Comparison of ENCODE assay signal across 35 cellular contexts in the genomic region with DNA sequence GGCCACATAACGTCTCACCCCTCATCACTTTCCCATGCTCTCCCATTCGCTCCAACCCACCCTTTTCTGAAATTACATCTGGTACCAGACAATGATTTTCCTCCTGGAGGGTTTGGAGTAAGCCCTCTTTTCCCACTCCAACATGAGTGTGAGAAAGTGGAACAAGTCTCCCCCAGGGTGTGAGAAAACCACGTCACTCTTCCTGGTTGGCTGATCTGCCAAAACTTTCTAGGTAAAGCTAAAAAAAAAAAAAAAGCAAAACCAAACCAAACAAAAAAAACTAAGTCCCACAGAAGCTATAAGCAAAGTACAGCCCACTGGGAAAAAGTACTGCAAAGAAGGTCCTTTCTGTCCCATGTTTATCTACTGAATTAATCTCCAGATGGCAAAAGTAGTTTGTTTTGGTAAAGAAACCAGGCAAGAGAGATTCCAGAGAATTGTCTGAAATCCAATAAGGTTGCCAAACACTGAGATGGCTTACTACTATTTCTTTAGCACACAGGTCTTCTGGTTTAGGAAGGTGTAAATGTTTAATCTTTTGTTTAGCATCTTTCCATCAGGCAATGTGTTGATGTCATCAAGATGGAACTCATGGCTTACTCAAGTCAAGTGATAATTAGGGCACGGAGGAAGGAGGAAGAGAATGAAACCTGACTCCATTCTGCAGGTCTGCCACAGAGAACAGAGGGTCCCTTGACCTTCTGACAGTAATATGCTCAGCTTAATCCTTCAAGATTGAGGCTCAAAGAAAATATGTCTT.
A peak's percentile ranks its signal among the peaks of the same experiment; 100 is the strongest.
DNase-seq lines count a peak whose midpoint lies in the region; ATAC-seq, FAIRE-seq and TF ChIP-seq lines count a peak whose summit lies in the region.
"Had no signal": no experiment of that assay in that cellular context is flagged by ENCODE, and none has a peak within 500 bp of the region (broad histone marks: within the 10 kb centered on the region; RNA-seq: fewer than 3 reads in every experiment).

No MANE protein-coding gene starts in this region.

- no peaks in the 10 kb centered on the region for H4K20me1 ChIP-seq in GM12878 (ENCODE audit: control insufficient read depth, insufficient read depth)

- RAD21 ChIA-PET in GM12878 (lab: Charles Lee; ENCODE audit: unreplicated experiment), result interaction anchor here (0.6 to 1.5 kb wide), 4 partner anchors 8 to 391 kb away, joined by 3 to 5 read pairs (median 3); no protein-coding TSS in a partner anchor

- no peak overlapping the region for H3K27ac ChIP-seq in GM12878 (ENCODE audit: control insufficient read depth, insufficient read depth)
- no peak overlapping the region for H3K27ac ChIP-seq in naive thymus-derived CD4-positive, alpha-beta T cell (ENCODE audit: low read depth, low read length)
- H3K27ac ChIP-seq: colonic mucosa, esophagus squamous epithelium, gastrocnemius medialis, KMS-11, spleen, thoracic aorta, vagina had no signal

- H3K27ac Mint-ChIP-seq in type B pancreatic cell, result no peak overlapping the region
- H3K27ac Mint-ChIP-seq in naive thymus-derived CD4-positive, alpha-beta T cell, result no peak overlapping the region
- H3K27ac Mint-ChIP-seq: activated naive CD4-positive, alpha-beta T cell treated with anti-CD3 and anti-CD28 coated beads, Interleukin-2, amount 10 ng/mL, durations not matched to agents 7 days and 5 days; activated T-helper 1 cell treated with anti-CD3 and anti-CD28 coated beads, Interleukin-12 subunit alpha, Interleukin-12 subunit beta, Interleukin-2, Interleukin-4 antibody, amounts not matched to agents 30 ng/mL and 10 ng/mL and 1 ng/mL, durations not matched to agents 14 hours and 24 hours and 36 hours had no signal

- BruUV-seq in GM12878 (replicated peaks; lab: Mats Ljungman, UMichigan), result no TSS peak

- H3K4me1 ChIP-seq in GM12878 (ENCODE audit: control insufficient read depth, insufficient read depth, low read length), result peaks cover 26% of the 10 kb centered on the region
- no peaks in the 10 kb centered on the region for H3K4me1 ChIP-seq in naive thymus-derived CD4-positive, alpha-beta T cell (ENCODE audit: control insufficient read depth in 2 of 2, insufficient read depth in 2 of 2, low read length in 2 of 2)
- H3K4me1 ChIP-seq: BE2C, colonic mucosa, esophagus squamous epithelium had no signal

- H3K79me2 ChIP-seq in GM12878 (ENCODE audit: control insufficient read depth, insufficient read depth, low read length), result no peaks in the 10 kb centered on the region

- peaks cover 47% of the 10 kb centered on the region for H3K4me1 Mint-ChIP-seq in type B pancreatic cell (ENCODE audit: unreplicated experiment)
- peaks cover 0 to 2% (median 0%) of the 10 kb centered on the region in 7 donors for H3K4me1 Mint-ChIP-seq in naive thymus-derived CD4-positive, alpha-beta T cell
- H3K4me1 Mint-ChIP-seq: activated naive CD4-positive, alpha-beta T cell treated with anti-CD3 and anti-CD28 coated beads, Interleukin-2, amount 10 ng/mL, durations not matched to agents 7 days and 5 days had no signal

- no peaks in the 10 kb centered on the region for H3K27me3 Mint-ChIP-seq in type B pancreatic cell
- no peaks in the 10 kb centered on the region for H3K27me3 Mint-ChIP-seq in naive thymus-derived CD4-positive, alpha-beta T cell
- H3K27me3 Mint-ChIP-seq: activated naive CD4-positive, alpha-beta T cell treated with anti-CD3 and anti-CD28 coated beads, Interleukin-2, amount 10 ng/mL, durations not matched to agents 7 days and 5 days had no signal

- H3K4me2 ChIP-seq in GM12878 (ENCODE audit: control insufficient read depth, insufficient read depth), result no peak overlapping the region
- H3K4me2 ChIP-seq: KMS-11 had no signal

- no peak for TF ChIP-seq POLR2A in GM12878 (IDR thresholded peaks at IDR 0.05; ENCODE audit: low read depth, low read length)
- no peak for TF ChIP-seq POLR2A in GM18505 (IDR thresholded peaks at IDR 0.05; ENCODE audit: borderline replicate concordance, extremely low read depth, insufficient read depth, insufficient read length)

- H3K4me3 ChIP-seq in GM12878, result no peak overlapping the region
- no peak overlapping the region for H3K4me3 ChIP-seq in naive thymus-derived CD4-positive, alpha-beta T cell (ENCODE audit: low read length)
- H3K4me3 ChIP-seq: colonic mucosa, esophagus squamous epithelium, gastrocnemius medialis, lung, spleen, thoracic aorta, vagina had no signal

- SMC1A ChIA-PET in GM12878 (lab: Charles Lee; ENCODE audit: uncharacterized antibody, unreplicated experiment), result interaction anchor here (0.7 to 1.4 kb wide), 4 partner anchors 8 to 223 kb away, joined by 3 to 4 read pairs (median 4); no protein-coding TSS in a partner anchor

- H3K36me3 Mint-ChIP-seq in type B pancreatic cell, result peaks cover 29% of the 10 kb centered on the region
- no peaks in the 10 kb centered on the region for H3K36me3 Mint-ChIP-seq in naive thymus-derived CD4-positive, alpha-beta T cell
- H3K36me3 Mint-ChIP-seq: activated naive CD4-positive, alpha-beta T cell treated with anti-CD3 and anti-CD28 coated beads, Interleukin-2, amount 10 ng/mL, durations not matched to agents 7 days and 5 days had no signal

- no peaks in the 10 kb centered on the region for H3K27me3 ChIP-seq in GM12878 (replicated peaks in 1 of 2; ENCODE audit: control insufficient read depth in 2 of 2, insufficient read depth in 2 of 2, low read length in 1 of 2)
- no peaks in the 10 kb centered on the region for H3K27me3 ChIP-seq in naive thymus-derived CD4-positive, alpha-beta T cell (ENCODE audit: control insufficient read depth in 2 of 2, insufficient read depth in 2 of 2, low read length in 2 of 2)
- H3K27me3 ChIP-seq: BE2C, colonic mucosa, esophagus squamous epithelium, gastrocnemius medialis, spleen, vagina had no signal

- peak overlapping the region; percentile 25 for H3K4me3 Mint-ChIP-seq in type B pancreatic cell
- no peak overlapping the region for H3K4me3 Mint-ChIP-seq in naive thymus-derived CD4-positive, alpha-beta T cell
- H3K4me3 Mint-ChIP-seq: activated naive CD4-positive, alpha-beta T cell treated with anti-CD3 and anti-CD28 coated beads, Interleukin-2, amount 10 ng/mL, durations not matched to agents 7 days and 5 days; activated T-helper 1 cell treated with anti-CD3 and anti-CD28 coated beads, Interleukin-12 subunit alpha, Interleukin-12 subunit beta, Interleukin-2, Interleukin-4 antibody, amounts not matched to agents 30 ng/mL and 10 ng/mL and 1 ng/mL, durations not matched to agents 14 hours and 24 hours and 36 hours had no signal

- ATAC-seq in GM12878, result no peak
- no peak for ATAC-seq in naive thymus-derived CD4-positive, alpha-beta T cell
- ATAC-seq in GM18505 (IDR thresholded peaks at IDR 0.05; ENCODE audit: unreplicated experiment), result no peak
- ATAC-seq: gastrocnemius medialis had no signal

- H3K36me3 ChIP-seq in GM12878 (ENCODE audit: control insufficient read depth in 2 of 2, insufficient read depth in 2 of 2, low read length in 1 of 2), result no peaks in the 10 kb centered on the region
- no peaks in the 10 kb centered on the region for H3K36me3 ChIP-seq in naive thymus-derived CD4-positive, alpha-beta T cell (ENCODE audit: control insufficient read depth in 2 of 3, insufficient read depth in 3 of 3, low read length in 3 of 3)
- H3K36me3 ChIP-seq: BE2C, colonic mucosa, esophagus squamous epithelium, gastrocnemius medialis, spleen, thoracic aorta, vagina had no signal

- in situ Hi-C loops in GM12878 (cut with MboI), result no loop called here

- H2AFZ ChIP-seq in GM12878 (ENCODE audit: control insufficient read depth, low read depth, low read length), result no peak overlapping the region

- H3K9me3 ChIP-seq in GM12878 (replicated peaks; ENCODE audit: control insufficient read depth, insufficient read depth, low read length), result peaks cover 6% of the 10 kb centered on the region
- H3K9me3 ChIP-seq in naive thymus-derived CD4-positive, alpha-beta T cell (ENCODE audit: control insufficient read depth in 2 of 3, low read length in 3 of 3), result peaks cover 0 to 6% (median 0%) of the 10 kb centered on the region in 3 experiments
- H3K9me3 ChIP-seq: BE2C, colonic mucosa, esophagus squamous epithelium, gastrocnemius medialis, thoracic aorta, vagina had no signal

- DNase-seq in NCI-H510A treated with DMSO at 0.1 percent for 48 hours (lab: John Stamatoyannopoulos, UW) (peak; percentile 3), NCI-H510A (lab: John Stamatoyannopoulos, UW) (no peak), GM12878 (ENCODE audit: low read depth, low spot score) (no peak), left kidney (ENCODE audit: low read depth, low spot score) (peak; percentile 56), type B pancreatic cell (ENCODE audit: extremely low spot score, unreplicated experiment) (no peak), OCI-M2 (lab: John Stamatoyannopoulos, UW; ENCODE audit: unreplicated experiment) (no peak)
- DNase-seq in naive thymus-derived CD4-positive, alpha-beta T cell, result no peak
- DNase-seq: activated naive CD4-positive, alpha-beta T cell treated with anti-CD3 and anti-CD28 coated beads, Interleukin-2, amount 10 ng/mL, durations not matched to agents 7 days and 5 days; amygdala; BE2C; colonic mucosa; COR-L47; effector memory CD4-positive, alpha-beta T cell; EL; esophagus squamous epithelium; gastrocnemius medialis; hypothalamus; NCI-H1417 treated with DMSO at 0.1 percent for 48 hours; NCI-H2107; NCI-H748 treated with DMSO at 0.1 percent for 48 hours; nucleus accumbens; OCI-M1; Right ventricle myocardium superior; spleen; stimulated activated CD4-positive, alpha-beta T cell treated with anti-CD3 and anti-CD28 coated beads, Interleukin-4, amount 100 ng/mL, for 24 hours; stimulated activated naive CD4-positive, alpha-beta T cell treated with Interleukin-2 at 50 U/mL for 16 hours; T1000 had no signal

- intact Hi-C loops in GM12878 (cut with micrococcal nuclease; ENCODE audit: unreplicated experiment), result no loop called here
- intact Hi-C loops in naive thymus-derived CD4-positive, alpha-beta T cell (cut with micrococcal nuclease), result no loop called here

- POLR2A ChIA-PET in GM12878 (lab: Charles Lee), result no interaction called here
- POLR2A ChIA-PET in naive thymus-derived CD4-positive, alpha-beta T cell (lab: Charles Lee), result no interaction called here

- TF ChIP-seq EP300 in GM12878 (IDR thresholded peaks at IDR 0.05; ENCODE audit: borderline replicate concordance in 1 of 2, control insufficient read depth in 1 of 2, low read depth in 2 of 2, low read length in 2 of 2), result no peak

- FAIRE-seq in GM12878 (lab: Jason Lieb, UNC), result no peak
- FAIRE-seq: HTR-8/SVneo, keratinocyte had no signal

- TF ChIP-seq RAD21 in GM12878 (IDR thresholded peaks at IDR 0.05; ENCODE audit: insufficient read depth, low read depth, low read length), result no peak

- CTCF ChIA-PET in GM12878 (lab: Yijun Ruan, JAX), result interaction anchor here (1.2 to 1.7 kb wide), 2 partner anchors 53 to 223 kb away, joined by 4 to 9 read pairs; no protein-coding TSS in a partner anchor
- CTCF ChIA-PET in naive thymus-derived CD4-positive, alpha-beta T cell (lab: Charles Lee), result no interaction called here

- no peak for TF ChIP-seq CTCF in GM12878 (IDR thresholded peaks at IDR 0.05 in 2 of 3, conservative IDR thresholded peaks at IDR 0.05 in 1 of 3; ENCODE audit: control insufficient read depth in 2 of 3, extremely low read depth in 1 of 3, insufficient read depth in 1 of 3, low read depth in 3 of 3, low read length in 3 of 3)
- TF ChIP-seq CTCF in type B pancreatic cell (conservative IDR thresholded peaks at IDR 0.05), result no peak

- WGBS in GM12878 (ENCODE audit: insufficient coverage, insufficient replicate concordance, low lambda C conversion rate, missing lambda C conversion rate), result 43% methylated on average over 4 of the region's 4 CpGs

- peaks cover 6% of the 10 kb centered on the region for H3K9me3 Mint-ChIP-seq in type B pancreatic cell
- H3K9me3 Mint-ChIP-seq in naive thymus-derived CD4-positive, alpha-beta T cell, result peaks cover 0 to 19% (median 4%) of the 10 kb centered on the region in 11 donors

- no peak overlapping the region for H3K9ac ChIP-seq in GM12878 (ENCODE audit: control insufficient read depth, insufficient read depth, low read length)
- H3K9ac ChIP-seq: KMS-11 had no signal

Comparison
In these comparisons a context has a peak if more than half of its experiments do, and no peak if none do; other contexts are left out.
1. DNase-seq: peak in NCI-H510A treated with DMSO at 0.1 percent for 48 hours (single experiment) and left kidney (single experiment); none in NCI-H510A (single experiment), GM12878 (single experiment), type B pancreatic cell (single experiment), naive thymus-derived CD4-positive, alpha-beta T cell (0 of 9) and OCI-M2 (single experiment).